In the genomic region with DNA sequence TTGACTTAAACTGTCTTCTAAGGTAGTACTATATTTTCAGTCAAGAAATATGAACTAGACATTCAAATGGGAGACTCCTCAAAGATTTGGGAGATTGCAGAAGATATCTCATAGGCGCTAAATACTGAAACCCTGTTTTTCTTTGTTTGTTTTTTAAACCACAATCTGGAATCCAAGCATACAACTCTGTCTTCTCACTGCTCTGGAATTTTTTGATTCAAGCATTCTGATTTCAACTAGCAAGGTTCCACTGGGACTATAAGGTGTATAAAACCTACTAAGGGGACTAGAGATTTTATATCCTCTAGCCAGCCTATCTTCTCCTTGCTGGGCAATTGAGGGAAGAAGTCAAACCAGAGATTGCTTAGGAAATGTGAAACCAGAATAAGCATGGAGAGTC, we compare ENCODE assay signal across 16 cellular contexts.
DNase-seq lines count a peak whose midpoint lies in the region; ATAC-seq and TF ChIP-seq lines count a peak whose summit lies in the region.
"Had no signal": no experiment of that assay in that cellular context is flagged by ENCODE, and none has a peak within 500 bp of the region (broad histone marks: within the 10 kb centered on the region; RNA-seq: fewer than 3 reads in every experiment).

No MANE protein-coding gene starts in this region.

- ATAC-seq in Right ventricle myocardium superior (ENCODE audit: poor library complexity) (no peak), psoas muscle (no peak)
- ATAC-seq in stimulated activated memory B cell treated with anti-CD40 and anti-IgM and Interleukin-4, amounts not matched to agents 10 μg/mL and 1 μg/mL and 100 μg/mL, for 72 hours: no peak

- TF ChIP-seq CTCF in choroid plexus epithelial cell (conservative IDR thresholded peaks at IDR 0.05; ENCODE audit: low read depth, low read length) (no peak), osteoblast (IDR thresholded peaks at IDR 0.05; ENCODE audit: extremely low read depth, low read depth, low read length) (no peak), psoas muscle (IDR thresholded peaks at IDR 0.05) (no peak)

- H3K36me3 Mint-ChIP-seq in stimulated activated memory B cell treated with anti-CD40 and anti-IgM and Interleukin-4, amounts not matched to agents 10 μg/mL and 1 μg/mL and 100 μg/mL, for 72 hours: no peaks in the 10 kb centered on the region
- H3K36me3 Mint-ChIP-seq: naive B cell had no signal

- no peaks in the 10 kb centered on the region for H4K20me1 ChIP-seq in osteoblast (ENCODE audit: insufficient read depth, low read length)

- H3K27ac Mint-ChIP-seq in stimulated activated memory B cell treated with anti-CD40 and anti-IgM and Interleukin-4, amounts not matched to agents 10 μg/mL and 1 μg/mL and 100 μg/mL, for 72 hours: no peak overlapping the region
- H3K27ac Mint-ChIP-seq: naive B cell had no signal

- 98 to 100% (median 99%) methylated on average over 1 of the region's 1 CpG for WGBS in psoas muscle, 3 donors

- intact Hi-C loops in Right ventricle myocardium superior (cut with DNase I): no loop called here
- intact Hi-C loops in psoas muscle (cut with DNase I): no loop called here

- H3K9me3 Mint-ChIP-seq in stimulated activated memory B cell treated with anti-CD40 and anti-IgM and Interleukin-4, amounts not matched to agents 10 μg/mL and 1 μg/mL and 100 μg/mL, for 72 hours: no peaks in the 10 kb centered on the region

- H3K4me1 ChIP-seq in osteoblast (ENCODE audit: insufficient read depth, low read length) (peaks cover 15% of the 10 kb centered on the region), psoas muscle (no peaks in the 10 kb centered on the region)

- DNase-seq in AG20443 (ENCODE audit: low spot score): peak; percentile 23
- DNase-seq in NCI-H226: peak; percentile 34
- DNase-seq in choroid plexus epithelial cell (ENCODE audit: low read depth): peak; percentile 50
- peak; percentile 45 for DNase-seq in osteoblast (ENCODE audit: insufficient read length, low spot score, missing footprints)
- no peak for DNase-seq in Right ventricle myocardium superior
- no peak for DNase-seq in NCI-H1694 (lab: John Stamatoyannopoulos, UW)
- DNase-seq in psoas muscle: no peak
- DNase-seq: activated CD8-positive, alpha-beta memory T cell treated with anti-CD3 and anti-CD28 coated beads, Interleukin-2, amount 50 U/mL, for 4 hours; activated naive CD4-positive, alpha-beta T cell treated with anti-CD3 and anti-CD28 coated beads, Interleukin-2, amount 50 U/mL, for 16 hours; cerebellar nuclear complex; naive B cell; NCI-H2081 treated with DMSO at 0.1 percent for 48 hours; stimulated activated CD4-positive, alpha-beta T cell treated with anti-CD3 and anti-CD28 coated beads, Interleukin-2, amount 100 ng/mL, for 48 hours; stimulated activated CD8-positive, alpha-beta memory T cell treated with anti-CD3 and anti-CD28 coated beads, Interleukin-4, amount 100 ng/mL, for 48 hours had no signal

- H3K4me3 ChIP-seq in choroid plexus epithelial cell (ENCODE audit: low read depth, low read length): no peak overlapping the region
- H3K4me3 ChIP-seq in osteoblast (ENCODE audit: insufficient read depth, low read length): no peak overlapping the region
- H3K4me3 ChIP-seq in psoas muscle: no peak overlapping the region

- H3K9me3 ChIP-seq in osteoblast (ENCODE audit: low read depth, low read length): no peaks in the 10 kb centered on the region
- no peaks in the 10 kb centered on the region for H3K9me3 ChIP-seq in psoas muscle

- H2AFZ ChIP-seq in osteoblast (ENCODE audit: low read length): no peak overlapping the region

- no peak overlapping the region for H3K4me2 ChIP-seq in osteoblast (ENCODE audit: insufficient read depth, low read length)

- no peaks in the 10 kb centered on the region for H3K27me3 ChIP-seq in osteoblast (ENCODE audit: insufficient read depth, low read length)
- H3K27me3 ChIP-seq in psoas muscle (ENCODE audit: insufficient read depth in 3 of 3, low read length in 2 of 3): no peaks in the 10 kb centered on the region

- no peaks in the 10 kb centered on the region for H3K79me2 ChIP-seq in osteoblast (ENCODE audit: insufficient read depth, low read length)

- H3K4me1 Mint-ChIP-seq in stimulated activated memory B cell treated with anti-CD40 and anti-IgM and Interleukin-4, amounts not matched to agents 10 μg/mL and 1 μg/mL and 100 μg/mL, for 72 hours: no peaks in the 10 kb centered on the region
- H3K4me1 Mint-ChIP-seq: naive B cell had no signal

- H3K4me3 Mint-ChIP-seq in stimulated activated memory B cell treated with anti-CD40 and anti-IgM and Interleukin-4, amounts not matched to agents 10 μg/mL and 1 μg/mL and 100 μg/mL, for 72 hours: no peak overlapping the region
- H3K4me3 Mint-ChIP-seq: naive B cell had no signal

- H3K36me3 ChIP-seq in osteoblast (ENCODE audit: insufficient read depth, low read length): no peaks in the 10 kb centered on the region
- H3K36me3 ChIP-seq in psoas muscle (ENCODE audit: insufficient read depth in 1 of 2, low read depth in 1 of 2): no peaks in the 10 kb centered on the region

- H3K27ac ChIP-seq in osteoblast (ENCODE audit: low read depth, low read length) (no peak overlapping the region), psoas muscle (no peak overlapping the region)
- H3K27ac ChIP-seq: epithelial cell of prostate had no signal

- no peaks in the 10 kb centered on the region for H3K27me3 Mint-ChIP-seq in stimulated activated memory B cell treated with anti-CD40 and anti-IgM and Interleukin-4, amounts not matched to agents 10 μg/mL and 1 μg/mL and 100 μg/mL, for 72 hours
- H3K27me3 Mint-ChIP-seq: naive B cell had no signal

Comparison
In these comparisons a context has a peak if more than half of its experiments do, and no peak if none do; other contexts are left out.
1. DNase-seq: peak in AG20443 (single experiment), NCI-H226 (single experiment), choroid plexus epithelial cell (single experiment) and osteoblast (single experiment); none in Right ventricle myocardium superior (single experiment), NCI-H1694 (single experiment) and psoas muscle (0 of 2).